In genomic region chr2:176924909-176925548, GRCh38 we compare ENCODE assay signal across 22 cellular contexts.
"Had no signal": no experiment of that assay in that cellular context is flagged by ENCODE, and none has a peak within 500 bp of the region (broad histone marks: within the 10 kb centered on the region; RNA-seq: fewer than 3 reads in every experiment).

No MANE protein-coding gene starts in this region.

- H3K4me1 ChIP-seq: esophagus muscularis mucosa, gastroesophageal sphincter, heart left ventricle, left ventricle myocardium inferior, right atrium auricular region, tibial artery had no signal

- H3K27ac Mint-ChIP-seq: activated naive CD8-positive, alpha-beta T cell; activated T-cell treated with anti-CD3 and anti-CD28 coated beads, Interleukin-2, amount 50 U/mL, for 24 hours; activated T-helper 2 cell treated with anti-CD3 and anti-CD28 coated beads, Interferon-gamma antibody, Interleukin-2, Interleukin-4, amounts not matched to agents 10 μg/mL and 5 μg/mL and 100 μg/mL, durations not matched to agents 14 hours and 24 hours and 36 hours; effector memory CD8-positive, alpha-beta T cell; progenitor cell of endocrine pancreas; stimulated activated naive CD8-positive, alpha-beta T cell treated with anti-CD3 and anti-CD28 coated beads, Interleukin-15, amount 100 ng/mL, for 72 hours had no signal

- H3K9me3 Mint-ChIP-seq: central memory CD8-positive, alpha-beta T cell; effector memory CD8-positive, alpha-beta T cell had no signal

- DNase-seq: activated CD4-positive, alpha-beta T cell treated with anti-CD3 and anti-CD28 coated beads, Interleukin-2, amount 50 U/mL, for 4 hours; activated CD8-positive, alpha-beta memory T cell treated with anti-CD3 and anti-CD28 coated beads for 24 hours; activated CD8-positive, alpha-beta memory T cell treated with anti-CD3 and anti-CD28 coated beads, Interleukin-2, amount 50 U/mL, for 4 hours; activated naive CD4-positive, alpha-beta T cell; activated T-cell treated with anti-CD3 and anti-CD28 coated beads, Interleukin-2, amount 50 U/mL, for 24 hours; dorsolateral prefrontal cortex; effector memory CD8-positive, alpha-beta T cell; heart left ventricle; kidney glomerular epithelial cell; left ventricle myocardium inferior; naive thymus-derived CD8-positive, alpha-beta T cell; stimulated activated CD4-positive, alpha-beta T cell treated with anti-CD3 and anti-CD28 coated beads, Interleukin-12 subunit alpha, Interleukin-12 subunit beta, amount 100 ng/mL, for 4 hours; stimulated activated naive CD8-positive, alpha-beta T cell treated with anti-CD3 and anti-CD28 coated beads, Interleukin-15, amount 100 ng/mL, for 72 hours; T-helper 1 cell; tibial artery had no signal

- ATAC-seq: effector memory CD8-positive, alpha-beta T cell; gastroesophageal sphincter; heart left ventricle; naive thymus-derived CD8-positive, alpha-beta T cell; stimulated activated naive CD8-positive, alpha-beta T cell treated with anti-CD3 and anti-CD28 coated beads, Interleukin-15, amount 100 ng/mL, for 72 hours had no signal

- H3K4me3 Mint-ChIP-seq: activated naive CD8-positive, alpha-beta T cell; activated T-cell treated with anti-CD3 and anti-CD28 coated beads, Interleukin-2, amount 50 U/mL, for 24 hours; central memory CD8-positive, alpha-beta T cell; effector memory CD8-positive, alpha-beta T cell; naive thymus-derived CD8-positive, alpha-beta T cell; stimulated activated naive CD8-positive, alpha-beta T cell treated with anti-CD3 and anti-CD28 coated beads, Interleukin-15, amount 100 ng/mL, for 72 hours had no signal

- H3K36me3 Mint-ChIP-seq: activated naive CD8-positive, alpha-beta T cell had no signal

- H3K4me3 ChIP-seq: dorsolateral prefrontal cortex, esophagus muscularis mucosa, gastroesophageal sphincter, heart left ventricle, left ventricle myocardium inferior, right atrium auricular region, tibial artery had no signal

- H3K27ac ChIP-seq: dorsolateral prefrontal cortex, esophagus muscularis mucosa, gastroesophageal sphincter, heart left ventricle, left ventricle myocardium inferior, right atrium auricular region, tibial artery had no signal

- H3K4me1 Mint-ChIP-seq: central memory CD8-positive, alpha-beta T cell; stimulated activated naive CD8-positive, alpha-beta T cell treated with anti-CD3 and anti-CD28 coated beads, Interleukin-15, amount 100 ng/mL, for 72 hours had no signal

- H3K27me3 ChIP-seq: dorsolateral prefrontal cortex, esophagus muscularis mucosa, gastroesophageal sphincter, heart left ventricle, right atrium auricular region, tibial artery had no signal

- H3K36me3 ChIP-seq: esophagus muscularis mucosa, gastroesophageal sphincter, heart left ventricle, left ventricle myocardium inferior, right atrium auricular region, tibial artery had no signal

- H3K27me3 Mint-ChIP-seq: activated naive CD8-positive, alpha-beta T cell; activated T-cell treated with anti-CD3 and anti-CD28 coated beads, Interleukin-2, amount 50 U/mL, for 24 hours; central memory CD8-positive, alpha-beta T cell; effector memory CD8-positive, alpha-beta T cell; naive thymus-derived CD8-positive, alpha-beta T cell; progenitor cell of endocrine pancreas had no signal
